ENCODE assay signal across 8 cellular contexts in the genomic region with DNA sequence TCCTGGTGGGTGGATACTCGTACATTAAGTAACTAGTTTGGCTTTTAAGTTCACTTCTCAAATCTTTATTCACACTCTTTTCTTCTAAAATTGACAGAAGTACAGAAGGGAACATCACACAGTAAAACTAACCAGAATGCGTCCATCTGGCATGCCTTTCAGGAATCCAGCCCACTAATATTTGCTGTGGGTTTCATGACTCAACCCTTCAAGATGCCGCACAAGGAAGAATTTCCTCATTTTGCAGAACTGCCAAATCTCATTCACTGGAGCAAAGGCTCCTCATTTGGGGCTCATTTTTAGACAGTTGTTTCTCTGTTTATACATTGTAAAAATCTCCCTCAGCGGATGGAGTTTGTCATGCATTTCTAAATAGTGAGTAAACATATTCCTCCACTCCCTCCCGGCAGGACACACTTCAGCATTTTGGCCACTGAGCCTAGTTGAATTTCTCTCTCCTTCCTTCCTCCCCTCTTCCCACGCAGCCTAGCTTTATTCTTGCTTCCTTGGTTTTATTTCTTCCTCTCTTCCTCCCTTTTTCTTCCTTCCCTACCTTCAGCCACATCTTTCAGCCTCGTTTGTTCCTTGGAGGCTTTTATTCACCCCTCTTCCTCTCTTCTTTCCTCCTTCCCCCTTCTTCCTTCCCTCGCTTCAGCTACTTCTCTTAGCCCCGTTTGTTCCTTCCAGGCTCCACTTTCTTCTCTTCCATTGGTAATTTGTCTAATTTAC.
DNase-seq lines count a peak whose midpoint lies in the region; ATAC-seq and TF ChIP-seq lines count a peak whose summit lies in the region.

No MANE protein-coding gene starts in this region.

- no peaks in the 10 kb centered on the region for H3K9me2 ChIP-seq in HCT116 (ENCODE audit: insufficient read depth)

- H3K9me3 Mint-ChIP-seq in nephron: no peaks in the 10 kb centered on the region

- RAD21 ChIA-PET in HCT116 (lab: Charles Lee; ENCODE audit: low non-redundant PET in 1 of 2, low total read pairs in 2 of 2, uncharacterized antibody in 2 of 2, unreplicated experiment in 2 of 2): interaction anchor here in 1 of 2 experiments (1.2 kb wide), 1 partner anchor 314 kb away, joined by 3 read pairs; no protein-coding TSS in a partner anchor

- peaks cover 36 to 58% of the 10 kb centered on the region in 2 experiments for H3K4me1 ChIP-seq in HCT116 (ENCODE audit: control insufficient read depth in 1 of 2, insufficient read depth in 2 of 2, low read length in 2 of 2)
- H3K4me1 ChIP-seq in fibroblast of lung (ENCODE audit: control insufficient read depth, extremely low read depth, insufficient read depth, low read length): peaks cover 7% of the 10 kb centered on the region

- peak overlapping the region in 2 of 3 experiments; percentile 94 to 98 for H3K27ac Mint-ChIP-seq in nephron

- H3K4me1 Mint-ChIP-seq in nephron: peaks cover 22% of the 10 kb centered on the region

- no peak for TF ChIP-seq CTCF in AG04450 (IDR thresholded peaks at IDR 0.05; ENCODE audit: low read depth, low read length)
- TF ChIP-seq CTCF in HCT116 (IDR thresholded peaks at IDR 0.05 in 2 of 3, conservative IDR thresholded peaks at IDR 0.05 in 1 of 3; ENCODE audit: borderline replicate concordance in 1 of 3, insufficient read depth in 1 of 3, low read depth in 2 of 3, low read length in 2 of 3): no peak
- no peak for TF ChIP-seq CTCF in fibroblast of lung (conservative IDR thresholded peaks at IDR 0.05 in 1 of 2, IDR thresholded peaks at IDR 0.05 in 1 of 2; ENCODE audit: low read depth in 1 of 2, low read length in 2 of 2)
- TF ChIP-seq CTCF in nephron (IDR thresholded peaks at IDR 0.05; ENCODE audit: unreplicated experiment in 3 of 3): no peak

- H2AFZ ChIP-seq in HCT116 (ENCODE audit: low read depth, low read length, poor library complexity, severe bottlenecking): peak overlapping the region; percentile 75
- H2AFZ ChIP-seq in fibroblast of lung (ENCODE audit: low read length): peak overlapping the region; percentile 40

- peak overlapping the region; percentile 88 to 90 (median 88) for H3K4me3 Mint-ChIP-seq in nephron

- peak overlapping the region; percentile 99 for H3K27ac ChIP-seq in AG04450 (ENCODE audit: low read depth, low read length)
- H3K27ac ChIP-seq in HCT116 (ENCODE audit: low read depth, low read length): peak overlapping the region; percentile 99
- peak overlapping the region; percentile 99 for H3K27ac ChIP-seq in fibroblast of lung (ENCODE audit: insufficient read depth, low read length)

- no peaks in the 10 kb centered on the region for H3K36me3 Mint-ChIP-seq in nephron (ENCODE audit: low read depth)

- DNase-seq in AG04450 (ENCODE audit: low read depth, low spot score): peak; percentile 98
- peak; percentile 91 for DNase-seq in HCT116 (ENCODE audit: low read depth, low spot score)
- peak; percentile 66 for DNase-seq in SKM-1 treated with dmso at 0.1 percent for 144 hours (lab: John Stamatoyannopoulos, UW; ENCODE audit: unreplicated experiment)
- peak; percentile 99 for DNase-seq in fibroblast of lung (ENCODE audit: low read depth in 2 of 2)
- no peak for DNase-seq in activated CD4-positive, CD25-positive, alpha-beta regulatory T cell (lab: John Stamatoyannopoulos, UW)
- no peak for DNase-seq in activated CD8-positive, alpha-beta memory T cell treated with anti-CD3 and anti-CD28 coated beads for 24 hours

- intact Hi-C loops in HCT116 (cut with micrococcal nuclease): no loop called here

- ATAC-seq in HCT116 (peak; percentile 51), HG03354 (IDR thresholded peaks at IDR 0.05; ENCODE audit: poor library complexity, severe bottlenecking, unreplicated experiment) (no peak)

- CTCF ChIA-PET in AG04450 (lab: Charles Lee): interaction anchor here (2.1 kb wide), 1 partner anchor 1990 kb away, joined by 8 read pairs; no protein-coding TSS in a partner anchor
- CTCF ChIA-PET in HCT116 (lab: Charles Lee): interaction anchor here (0.6 to 1.4 kb wide), 3 partner anchors 84 to 682 kb away, joined by 3 to 6 read pairs (median 4); no protein-coding TSS in a partner anchor

- TF ChIP-seq POLR2A in HCT116 (IDR thresholded peaks at IDR 0.05; ENCODE audit: borderline replicate concordance, extremely low read depth, insufficient read depth, insufficient read length): no peak

- no peaks in the 10 kb centered on the region for H3K9me3 ChIP-seq in AG04450 (ENCODE audit: control insufficient read depth, insufficient read depth, low read length)
- no peaks in the 10 kb centered on the region for H3K9me3 ChIP-seq in HCT116 (ENCODE audit: control insufficient read depth in 1 of 2, insufficient read depth in 1 of 2, low read depth in 1 of 2, low read length in 2 of 2)
- H3K9me3 ChIP-seq in fibroblast of lung (ENCODE audit: control insufficient read depth, insufficient read depth, low read depth, low read length): no peaks in the 10 kb centered on the region

- H3K4me2 ChIP-seq in HCT116 (ENCODE audit: low read length) (peak overlapping the region; percentile 95), fibroblast of lung (ENCODE audit: extremely low read depth, insufficient read depth, low read length) (peak overlapping the region; percentile 99)

- peaks cover 12% of the 10 kb centered on the region; the same call in 1 of the 2 replicates for H3K79me2 ChIP-seq in HCT116 (ENCODE audit: insufficient read depth, low read length)
- peaks cover 12% of the 10 kb centered on the region for H3K79me2 ChIP-seq in fibroblast of lung (ENCODE audit: control insufficient read depth, insufficient read depth, low read length)

- no peaks in the 10 kb centered on the region for H3K27me3 Mint-ChIP-seq in nephron (ENCODE audit: low read depth)

- peak; percentile 26; the same call in 1 of the 2 replicates for TF ChIP-seq RAD21 in HCT116 (IDR thresholded peaks at IDR 0.05; ENCODE audit: low read depth)

- BruUV-seq in HCT116 (replicated peaks; lab: Mats Ljungman, UMichigan): no TSS peak

- H3K4me3 ChIP-seq in AG04450 (ENCODE audit: low read depth, low read length) (peak overlapping the region; percentile 72), HCT116 (replicated peaks in 1 of 2; ENCODE audit: low read depth in 1 of 2, low read length in 2 of 2) (peak overlapping the region; percentile 76 to 78), fibroblast of lung (replicated peaks in 1 of 4; ENCODE audit: control extremely low read depth in 1 of 4, insufficient read depth in 1 of 4, low read depth in 3 of 4, low read length in 4 of 4) (peak overlapping the region; percentile 38 to 85 (median 65))

- H3K27me3 ChIP-seq in AG04450 (ENCODE audit: control insufficient read depth, insufficient read depth, low read length): no peaks in the 10 kb centered on the region
- no peaks in the 10 kb centered on the region for H3K27me3 ChIP-seq in HCT116 (ENCODE audit: insufficient read depth, low read length)
- H3K27me3 ChIP-seq in fibroblast of lung (ENCODE audit: control insufficient read depth, insufficient read depth, low read length): no peaks in the 10 kb centered on the region

- no peaks in the 10 kb centered on the region for H4K20me1 ChIP-seq in HCT116 (ENCODE audit: insufficient read depth)
- H4K20me1 ChIP-seq in fibroblast of lung (ENCODE audit: control insufficient read depth, extremely low read depth, insufficient read depth, low read length): no peaks in the 10 kb centered on the region

- H3K9ac ChIP-seq in HCT116 (ENCODE audit: low read length): peak overlapping the region; percentile 75
- H3K9ac ChIP-seq in fibroblast of lung (ENCODE audit: insufficient read depth, low read length): peak overlapping the region; percentile 87

- POLR2A ChIA-PET in AG04450 (lab: Yijun Ruan, JAX): interaction anchor here (0.7 to 2.0 kb wide), 8 partner anchors 16 to 1879 kb away, joined by 3 to 7 read pairs (median 3); no protein-coding TSS in a partner anchor
- POLR2A ChIA-PET in HCT116 (lab: Charles Lee): interaction anchor here (0.6 to 0.7 kb wide), 2 partner anchors 78 to 447 kb away, joined by 3 read pairs; no protein-coding TSS in a partner anchor

- no peaks in the 10 kb centered on the region for H3K36me3 ChIP-seq in HCT116 (ENCODE audit: control insufficient read depth in 1 of 2, insufficient read depth in 2 of 2, low read length in 2 of 2)
- H3K36me3 ChIP-seq in fibroblast of lung (ENCODE audit: control insufficient read depth, insufficient read depth, low read length): no peaks in the 10 kb centered on the region

TF ChIP-seq in HCT116, 20 proteins besides CTCF, POLR2A, EP300 and RAD21 (continues in another document):
- TF ChIP-seq TCF7L2 (IDR thresholded peaks at IDR 0.05; ENCODE audit: borderline replicate concordance, extremely low read depth, insufficient read depth, insufficient read length) (peak; percentile 64), CEBPB (IDR thresholded peaks at IDR 0.05; ENCODE audit: low read depth) (peak; percentile 88), SP1 (IDR thresholded peaks at IDR 0.05; ENCODE audit: low read depth) (peak; percentile 89), EZH2 (IDR thresholded peaks at IDR 0.05) (no peak), FOSL1 (IDR thresholded peaks at IDR 0.05; ENCODE audit: low read depth) (peak; percentile 88), ELF1 (IDR thresholded peaks at IDR 0.05; ENCODE audit: borderline replicate concordance, low read depth) (peak; percentile 41; the same call in 1 of the 2 replicates), CBX3 (IDR thresholded peaks at IDR 0.05; ENCODE audit: low read depth) (peak; percentile 77)
- TF ChIP-seq, protein P1, sequence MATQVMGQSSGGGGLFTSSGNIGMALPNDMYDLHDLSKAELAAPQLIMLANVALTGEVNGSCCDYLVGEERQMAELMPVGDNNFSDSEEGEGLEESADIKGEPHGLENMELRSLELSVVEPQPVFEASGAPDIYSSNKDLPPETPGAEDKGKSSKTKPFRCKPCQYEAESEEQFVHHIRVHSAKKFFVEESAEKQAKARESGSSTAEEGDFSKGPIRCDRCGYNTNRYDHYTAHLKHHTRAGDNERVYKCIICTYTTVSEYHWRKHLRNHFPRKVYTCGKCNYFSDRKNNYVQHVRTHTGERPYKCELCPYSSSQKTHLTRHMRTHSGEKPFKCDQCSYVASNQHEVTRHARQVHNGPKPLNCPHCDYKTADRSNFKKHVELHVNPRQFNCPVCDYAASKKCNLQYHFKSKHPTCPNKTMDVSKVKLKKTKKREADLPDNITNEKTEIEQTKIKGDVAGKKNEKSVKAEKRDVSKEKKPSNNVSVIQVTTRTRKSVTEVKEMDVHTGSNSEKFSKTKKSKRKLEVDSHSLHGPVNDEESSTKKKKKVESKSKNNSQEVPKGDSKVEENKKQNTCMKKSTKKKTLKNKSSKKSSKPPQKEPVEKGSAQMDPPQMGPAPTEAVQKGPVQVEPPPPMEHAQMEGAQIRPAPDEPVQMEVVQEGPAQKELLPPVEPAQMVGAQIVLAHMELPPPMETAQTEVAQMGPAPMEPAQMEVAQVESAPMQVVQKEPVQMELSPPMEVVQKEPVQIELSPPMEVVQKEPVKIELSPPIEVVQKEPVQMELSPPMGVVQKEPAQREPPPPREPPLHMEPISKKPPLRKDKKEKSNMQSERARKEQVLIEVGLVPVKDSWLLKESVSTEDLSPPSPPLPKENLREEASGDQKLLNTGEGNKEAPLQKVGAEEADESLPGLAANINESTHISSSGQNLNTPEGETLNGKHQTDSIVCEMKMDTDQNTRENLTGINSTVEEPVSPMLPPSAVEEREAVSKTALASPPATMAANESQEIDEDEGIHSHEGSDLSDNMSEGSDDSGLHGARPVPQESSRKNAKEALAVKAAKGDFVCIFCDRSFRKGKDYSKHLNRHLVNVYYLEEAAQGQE (IDR thresholded peaks at IDR 0.05; ENCODE audit: low read depth): no peak

Comparison
In these comparisons a context has a peak if more than half of its experiments do, and no peak if none do; other contexts are left out.
1. DNase-seq: peak in AG04450 (single experiment), HCT116 (single experiment), SKM-1 treated with dmso at 0.1 percent for 144 hours (single experiment) and fibroblast of lung (2 of 2); none in activated CD4-positive, CD25-positive, alpha-beta regulatory T cell (0 of 4) and activated CD8-positive, alpha-beta memory T cell treated with anti-CD3 and anti-CD28 coated beads for 24 hours (single experiment).
2. Peak in every context shown above with its lines, with median percentiles within 50 percentile points of each other: H3K27ac ChIP-seq and H3K4me3 ChIP-seq.